36 cellular contexts compared by ENCODE assay signal in the genomic region with DNA sequence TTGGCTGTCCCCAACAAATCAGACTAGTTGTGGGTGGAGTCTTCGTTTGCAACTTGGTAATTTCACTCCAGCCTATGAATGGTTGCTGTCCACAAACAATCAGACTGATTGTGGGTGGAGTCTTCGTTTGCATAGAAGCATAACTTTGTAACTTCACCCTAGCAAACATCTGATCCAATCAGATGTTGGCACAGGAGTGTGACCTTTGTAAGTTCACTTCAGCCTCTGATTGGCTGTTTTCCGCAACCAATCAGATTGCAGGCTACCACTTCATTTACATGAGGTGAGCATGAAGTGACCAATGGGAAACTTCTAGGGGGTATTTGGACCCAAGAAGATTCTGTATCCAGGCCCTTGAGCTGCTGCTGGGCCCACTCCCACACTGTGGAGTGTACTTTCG. TPM values are rescaled to one million over a fixed set of nuclear protein-coding genes. Genes with fewer than 3 reads are reported as not detected.
DNase-seq lines count a peak whose midpoint lies in the region; ATAC-seq, FAIRE-seq and TF ChIP-seq lines count a peak whose summit lies in the region.
"Had no signal": no experiment of that assay in that cellular context is flagged by ENCODE, and none has a peak within 500 bp of the region (broad histone marks: within the 10 kb centered on the region; RNA-seq: fewer than 3 reads in every experiment).

No MANE protein-coding gene starts in this region.

- intact Hi-C loops in activated CD8-positive, alpha-beta T cell treated with anti-CD3 and anti-CD28 coated beads for 36 hours (cut with micrococcal nuclease), result no loop called here
- intact Hi-C loops in MCF 10A (cut with micrococcal nuclease), result no loop called here

- H3K27ac Mint-ChIP-seq in activated CD8-positive, alpha-beta T cell treated with anti-CD3 and anti-CD28 coated beads for 36 hours, result no peak overlapping the region
- H3K27ac Mint-ChIP-seq in activated CD8-positive, alpha-beta T cell treated with anti-CD3 and anti-CD28 coated beads, Interleukin-2, amount 10 ng/mL, durations not matched to agents 7 days and 5 days, result no peak overlapping the region
- no peak overlapping the region for H3K27ac Mint-ChIP-seq in MCF 10A (ENCODE audit: low read depth, unreplicated experiment)
- H3K27ac Mint-ChIP-seq: activated B cell treated with CpG ODN at 0.5 μM for 24 hours; activated CD4-positive, alpha-beta T cell treated with anti-CD3 and anti-CD28 coated beads, Interleukin-2, amount 10 ng/mL, durations not matched to agents 7 days and 5 days; activated CD8-positive, alpha-beta memory T cell treated with anti-CD3 and anti-CD28 coated beads, Interleukin-2, amount 10 ng/mL, durations not matched to agents 7 days and 5 days; CD4-positive, CD25-positive, alpha-beta regulatory T cell; HFFc6; nephron progenitor cell; T-helper 1 cell treated with Interleukin-12 subunit alpha and Interleukin-12 subunit beta and Interleukin-4 antibody, amounts not matched to agents 30 μg/mL and 1 μg/mL, for 36 hours had no signal

- no peak overlapping the region for H3K4me3 Mint-ChIP-seq in activated CD8-positive, alpha-beta T cell treated with anti-CD3 and anti-CD28 coated beads for 36 hours
- H3K4me3 Mint-ChIP-seq in activated CD8-positive, alpha-beta T cell treated with anti-CD3 and anti-CD28 coated beads, Interleukin-2, amount 10 ng/mL, durations not matched to agents 7 days and 5 days, result no peak overlapping the region
- H3K4me3 Mint-ChIP-seq in MCF 10A (ENCODE audit: unreplicated experiment), result no peak overlapping the region
- H3K4me3 Mint-ChIP-seq: activated B cell treated with CpG ODN at 0.5 μM for 24 hours; activated CD4-positive, alpha-beta T cell treated with anti-CD3 and anti-CD28 coated beads, Interleukin-2, amount 10 ng/mL, durations not matched to agents 7 days and 5 days; activated CD8-positive, alpha-beta memory T cell treated with anti-CD3 and anti-CD28 coated beads, Interleukin-2, amount 10 ng/mL, durations not matched to agents 7 days and 5 days; CD4-positive, CD25-positive, alpha-beta regulatory T cell; HFFc6; nephron progenitor cell; T-helper 1 cell treated with Interleukin-12 subunit alpha and Interleukin-12 subunit beta and Interleukin-4 antibody, amounts not matched to agents 30 μg/mL and 1 μg/mL, for 36 hours had no signal

- H3K4me1 Mint-ChIP-seq in activated CD8-positive, alpha-beta T cell treated with anti-CD3 and anti-CD28 coated beads for 36 hours (ENCODE audit: low read depth), result no peaks in the 10 kb centered on the region
- H3K4me1 Mint-ChIP-seq in activated CD8-positive, alpha-beta T cell treated with anti-CD3 and anti-CD28 coated beads, Interleukin-2, amount 10 ng/mL, durations not matched to agents 7 days and 5 days (ENCODE audit: low read depth), result no peaks in the 10 kb centered on the region
- no peaks in the 10 kb centered on the region for H3K4me1 Mint-ChIP-seq in MCF 10A (ENCODE audit: insufficient read depth, unreplicated experiment)
- H3K4me1 Mint-ChIP-seq: activated B cell treated with CpG ODN at 0.5 μM for 24 hours; activated CD4-positive, alpha-beta T cell treated with anti-CD3 and anti-CD28 coated beads, Interleukin-2, amount 10 ng/mL, durations not matched to agents 7 days and 5 days; activated CD8-positive, alpha-beta memory T cell treated with anti-CD3 and anti-CD28 coated beads, Interleukin-2, amount 10 ng/mL, durations not matched to agents 7 days and 5 days; CD4-positive, CD25-positive, alpha-beta regulatory T cell had no signal

- ATAC-seq in activated CD8-positive, alpha-beta T cell treated with anti-CD3 and anti-CD28 coated beads for 36 hours, result peak; percentile 39
- no peak for ATAC-seq in activated CD8-positive, alpha-beta T cell treated with anti-CD3 and anti-CD28 coated beads, Interleukin-2, amount 10 ng/mL, durations not matched to agents 7 days and 5 days
- no peak for ATAC-seq in GM21381 (IDR thresholded peaks at IDR 0.05; ENCODE audit: unreplicated experiment)
- ATAC-seq: activated CD8-positive, alpha-beta memory T cell treated with anti-CD3 and anti-CD28 coated beads, Interleukin-2, amount 10 ng/mL, durations not matched to agents 7 days and 5 days; Right ventricle myocardium inferior; SK-N-SH treated with all-trans-retinoic acid at 6 μM for 48 hours; upper lobe of right lung had no signal

- no TSS peak for BruUV-seq in MCF 10A (replicated peaks; lab: Mats Ljungman, UMichigan)

- no peak for FAIRE-seq in GM12891 (lab: Jason Lieb, UNC)
- FAIRE-seq: colon, GM19239 had no signal

- H3K9me3 Mint-ChIP-seq in activated CD8-positive, alpha-beta T cell treated with anti-CD3 and anti-CD28 coated beads for 36 hours, result peaks cover 3% of the 10 kb centered on the region
- peaks cover under 1% of the 10 kb centered on the region for H3K9me3 Mint-ChIP-seq in activated CD8-positive, alpha-beta T cell treated with anti-CD3 and anti-CD28 coated beads, Interleukin-2, amount 10 ng/mL, durations not matched to agents 7 days and 5 days (ENCODE audit: insufficient read depth)
- H3K9me3 Mint-ChIP-seq in MCF 10A (ENCODE audit: unreplicated experiment), result peaks cover 2% of the 10 kb centered on the region

- no peak for TF ChIP-seq CTCF in activated CD8-positive, alpha-beta T cell treated with anti-CD3 and anti-CD28 coated beads for 36 hours (IDR thresholded peaks at IDR 0.05)
- TF ChIP-seq CTCF in MCF 10A (IDR thresholded peaks at IDR 0.05; ENCODE audit: unreplicated experiment), result no peak

- CTCF ChIA-PET in activated CD8-positive, alpha-beta T cell treated with anti-CD3 and anti-CD28 coated beads for 36 hours (lab: Charles Lee), result no interaction called here
- CTCF ChIA-PET in activated CD8-positive, alpha-beta T cell treated with anti-CD3 and anti-CD28 coated beads, Interleukin-2, amount 10 ng/mL, durations not matched to agents 7 days and 5 days (lab: Charles Lee), result no interaction called here
- CTCF ChIA-PET in MCF 10A (lab: Yijun Ruan, JAX), result interaction anchor here (0.8 kb wide), 1 partner anchor 138 kb away, joined by 4 read pairs; no protein-coding TSS in a partner anchor

- no peaks in the 10 kb centered on the region for H3K36me3 Mint-ChIP-seq in activated CD8-positive, alpha-beta T cell treated with anti-CD3 and anti-CD28 coated beads for 36 hours (ENCODE audit: low read depth)
- peaks cover under 1% of the 10 kb centered on the region for H3K36me3 Mint-ChIP-seq in activated CD8-positive, alpha-beta T cell treated with anti-CD3 and anti-CD28 coated beads, Interleukin-2, amount 10 ng/mL, durations not matched to agents 7 days and 5 days (ENCODE audit: low read depth)
- no peaks in the 10 kb centered on the region for H3K36me3 Mint-ChIP-seq in MCF 10A (ENCODE audit: insufficient read depth, unreplicated experiment)
- H3K36me3 Mint-ChIP-seq: activated CD8-positive, alpha-beta memory T cell treated with anti-CD3 and anti-CD28 coated beads, Interleukin-2, amount 10 ng/mL, durations not matched to agents 7 days and 5 days; CD4-positive, CD25-positive, alpha-beta regulatory T cell had no signal

- POLR2A ChIA-PET in activated CD8-positive, alpha-beta T cell treated with anti-CD3 and anti-CD28 coated beads for 36 hours (lab: Charles Lee), result no interaction called here
- POLR2A ChIA-PET in activated CD8-positive, alpha-beta T cell treated with anti-CD3 and anti-CD28 coated beads, Interleukin-2, amount 10 ng/mL, durations not matched to agents 7 days and 5 days (lab: Charles Lee), result no interaction called here
- POLR2A ChIA-PET in MCF 10A (lab: Yijun Ruan, JAX), result no interaction called here

- H3K27me3 Mint-ChIP-seq in activated CD8-positive, alpha-beta T cell treated with anti-CD3 and anti-CD28 coated beads for 36 hours, result no peaks in the 10 kb centered on the region
- no peaks in the 10 kb centered on the region for H3K27me3 Mint-ChIP-seq in activated CD8-positive, alpha-beta T cell treated with anti-CD3 and anti-CD28 coated beads, Interleukin-2, amount 10 ng/mL, durations not matched to agents 7 days and 5 days (ENCODE audit: low read depth)
- H3K27me3 Mint-ChIP-seq in MCF 10A (ENCODE audit: insufficient read depth, unreplicated experiment), result no peaks in the 10 kb centered on the region
- H3K27me3 Mint-ChIP-seq: activated CD4-positive, alpha-beta T cell treated with anti-CD3 and anti-CD28 coated beads, Interleukin-2, amount 10 ng/mL, durations not matched to agents 7 days and 5 days; activated CD8-positive, alpha-beta memory T cell treated with anti-CD3 and anti-CD28 coated beads, Interleukin-2, amount 10 ng/mL, durations not matched to agents 7 days and 5 days had no signal

- TF ChIP-seq POLR2A in GM12891 (IDR thresholded peaks at IDR 0.05; ENCODE audit: low read depth, low read length), result no peak

- peak; percentile 7 for DNase-seq in activated CD8-positive, alpha-beta T cell treated with anti-CD3 and anti-CD28 coated beads for 36 hours
- no peak for DNase-seq in activated CD8-positive, alpha-beta T cell treated with anti-CD3 and anti-CD28 coated beads, Interleukin-2, amount 10 ng/mL, durations not matched to agents 7 days and 5 days
- peak; percentile 19 for DNase-seq in OCI-M1 (lab: John Stamatoyannopoulos, UW)
- no peak for DNase-seq in MCF 10A (ENCODE audit: unreplicated experiment)
- no peak for DNase-seq in GM12891 (ENCODE audit: insufficient read length, low spot score)
- DNase-seq: activated B cell treated with CpG ODN at 0.5 μM for 24 hours; activated CD4-positive, alpha-beta T cell treated with anti-CD3 and anti-CD28 coated beads, Interleukin-2, amount 10 ng/mL, durations not matched to agents 7 days and 5 days; activated gamma-delta T cell treated with Interleukin-2 at 50 U/mL for 16 hours; activated T-cell treated with anti-CD3 and anti-CD28 coated beads, Interleukin-2, amount 50 U/mL, for 48 hours; Calu3; CD4-positive, CD25-positive, alpha-beta regulatory T cell; effector CD4-positive, alpha-beta T cell; glutamatergic neuron; GOT3; HFFc6; NCI-H1436; NCI-H2081; NCI-H2227 treated with DMSO at 0.1 percent for 48 hours; nephron progenitor cell; PC-9; stimulated activated naive CD4-positive, alpha-beta T cell; upper lobe of right lung had no signal

RNA-seq across cellular contexts. Expression of gene CABP2, which starts 16.3 kb away (rescaled TPM):
- total RNA-seq in activated CD8-positive, alpha-beta T cell treated with anti-CD3 and anti-CD28 coated beads for 36 hours, result not detected
- not detected for total RNA-seq in activated CD8-positive, alpha-beta T cell treated with anti-CD3 and anti-CD28 coated beads, Interleukin-2, amount 10 ng/mL, durations not matched to agents 7 days and 5 days
- total RNA-seq in MCF 10A (2022), result not detected in 2 replicates
- polyA plus RNA-seq in GM12891 (2012; ENCODE audit: low read depth, missing spikeins), result not detected
- total RNA-seq: A172; activated B cell treated with CpG ODN at 0.5 μM for 24 hours; activated CD4-positive, alpha-beta T cell treated with anti-CD3 and anti-CD28 coated beads, Interleukin-2, amount 10 ng/mL, durations not matched to agents 7 days and 5 days; activated CD8-positive, alpha-beta memory T cell treated with anti-CD3 and anti-CD28 coated beads, Interleukin-2, amount 10 ng/mL, durations not matched to agents 7 days and 5 days; ascending aorta; Calu3; CD4-positive, CD25-positive, alpha-beta regulatory T cell; epithelial cell of proximal tubule; HFFc6; HT1080; left lobe of liver; osteocyte; PC-9; Right ventricle myocardium inferior; skeletal muscle tissue; upper lobe of right lung had no signal
- polyA plus RNA-seq: CD4-positive, CD25-positive, alpha-beta regulatory T cell had no signal

RNA-seq across cellular contexts. Expression of gene CDK2AP2, which starts 31.6 kb away (rescaled TPM):
- total RNA-seq in activated CD8-positive, alpha-beta T cell treated with anti-CD3 and anti-CD28 coated beads for 36 hours, result 10 to 100 TPM; 53.5 to 55.5 TPM
- 100 to 1,000 TPM; 168 to 175 TPM for total RNA-seq in activated CD8-positive, alpha-beta T cell treated with anti-CD3 and anti-CD28 coated beads, Interleukin-2, amount 10 ng/mL, durations not matched to agents 7 days and 5 days
- 93.7 and 136 TPM in 2 replicates for total RNA-seq in MCF 10A (2022)
- polyA plus RNA-seq in GM12891 (2012; ENCODE audit: low read depth, missing spikeins), result 28.9 TPM

RNA-seq across cellular contexts. Expression of gene PITPNM1, which starts 34.4 kb away (rescaled TPM):
- total RNA-seq in activated CD8-positive, alpha-beta T cell treated with anti-CD3 and anti-CD28 coated beads for 36 hours, result 10 to 100 TPM; 87.8 to 88.1 TPM
- 100 to 1,000 TPM; 110 to 117 TPM for total RNA-seq in activated CD8-positive, alpha-beta T cell treated with anti-CD3 and anti-CD28 coated beads, Interleukin-2, amount 10 ng/mL, durations not matched to agents 7 days and 5 days
- 38.7 and 51.0 TPM in 2 replicates for total RNA-seq in MCF 10A (2022)
- polyA plus RNA-seq in GM12891 (2012; ENCODE audit: low read depth, missing spikeins), result 23.3 TPM

RNA-seq across cellular contexts. Expression of gene GSTP1, which starts 44.0 kb away (rescaled TPM):
- total RNA-seq in activated CD8-positive, alpha-beta T cell treated with anti-CD3 and anti-CD28 coated beads for 36 hours, result 100 to 1,000 TPM; 467 to 472 TPM
- 100 to 1,000 TPM; 330 to 337 TPM for total RNA-seq in activated CD8-positive, alpha-beta T cell treated with anti-CD3 and anti-CD28 coated beads, Interleukin-2, amount 10 ng/mL, durations not matched to agents 7 days and 5 days
- total RNA-seq in MCF 10A (2022), result 1,641 and 1,733 TPM in 2 replicates
- polyA plus RNA-seq in GM12891 (2012; ENCODE audit: low read depth, missing spikeins), result 813 TPM

RNA-seq across cellular contexts. Expression of gene AIP, which starts 56.8 kb away (rescaled TPM):
- 100 to 1,000 TPM; 145 to 146 TPM for total RNA-seq in activated CD8-positive, alpha-beta T cell treated with anti-CD3 and anti-CD28 coated beads for 36 hours
- total RNA-seq in activated CD8-positive, alpha-beta T cell treated with anti-CD3 and anti-CD28 coated beads, Interleukin-2, amount 10 ng/mL, durations not matched to agents 7 days and 5 days, result 100 to 1,000 TPM; 156 to 163 TPM
- 28.7 and 30.5 TPM in 2 replicates for total RNA-seq in MCF 10A (2022)
- 94.7 TPM for polyA plus RNA-seq in GM12891 (2012; ENCODE audit: low read depth, missing spikeins)

Comparison
In these comparisons a context has a peak if more than half of its experiments do, and no peak if none do; other contexts are left out.
1. DNase-seq: peak in activated CD8-positive, alpha-beta T cell treated with anti-CD3 and anti-CD28 coated beads for 36 hours (single experiment) and OCI-M1 (single experiment); none in activated CD8-positive, alpha-beta T cell treated with anti-CD3 and anti-CD28 coated beads, Interleukin-2, amount 10 ng/mL, durations not matched to agents 7 days and 5 days (single experiment), MCF 10A (single experiment) and GM12891 (single experiment).